ENCODE assay signal across 27 cellular contexts in genomic region chr11:117826360-117826635, GRCh38. TPM values are rescaled to one million over a fixed set of nuclear protein-coding genes. Genes with fewer than 3 reads are reported as not detected.
DNase-seq lines count a peak whose midpoint lies in the region; ATAC-seq and TF ChIP-seq lines count a peak whose summit lies in the region.
"Had no signal": no experiment of that assay in that cellular context is flagged by ENCODE, and none has a peak within 500 bp of the region (broad histone marks: within the 10 kb centered on the region; RNA-seq: fewer than 3 reads in every experiment).

No MANE protein-coding gene starts in this region.

- H3K9ac ChIP-seq in BLaER1 treated with 17β-estradiol and CSF1 and Interleukin-3, amounts not matched to agents 10 nM and 100 nM: peak overlapping the region in 1 of 11 experiments; percentile 27; a peak in 2 of 22 replicates

- H3K27me3 ChIP-seq in BLaER1 treated with 17β-estradiol and CSF1 and Interleukin-3, amounts not matched to agents 10 nM and 100 nM: no peaks in the 10 kb centered on the region
- H3K27me3 ChIP-seq: heart left ventricle had no signal

- no TSS peak for BruUV-seq in Calu3 (replicated peaks; lab: Mats Ljungman, UMichigan)

- H3K4me2 ChIP-seq in BLaER1 treated with 17β-estradiol and CSF1 and Interleukin-3, amounts not matched to agents 10 nM and 100 nM: peak overlapping the region; percentile 34 to 98 (median 93); a peak in 19 of 22 replicates
- H3K4me2 ChIP-seq: GM23338 had no signal

- TF ChIP-seq CTCF in Calu3 (IDR thresholded peaks at IDR 0.05; ENCODE audit: unreplicated experiment) (no peak), omental fat pad (IDR thresholded peaks at IDR 0.05) (no peak), osteocyte (IDR thresholded peaks at IDR 0.05) (no peak)

- H3K9me3 Mint-ChIP-seq in Calu3 (ENCODE audit: low read depth, unreplicated experiment) (no peaks in the 10 kb centered on the region), osteocyte (ENCODE audit: unreplicated experiment) (no peaks in the 10 kb centered on the region)
- no peaks in the 10 kb centered on the region for H3K9me3 Mint-ChIP-seq in activated CD8-positive, alpha-beta T cell treated with anti-CD3 and anti-CD28 coated beads, Interleukin-2, amount 10 ng/mL, durations not matched to agents 7 days and 5 days (ENCODE audit: insufficient read depth)
- H3K9me3 Mint-ChIP-seq: activated naive CD8-positive, alpha-beta T cell treated with anti-CD3 and anti-CD28 coated beads, Interleukin-2, amount 10 ng/mL, durations not matched to agents 7 days and 5 days; CD4-positive, alpha-beta T cell; GM23338; HFFc6; stimulated activated naive B cell treated with anti-CD40 and anti-IgM and Interleukin-4, amounts not matched to agents 10 μg/mL and 1 μg/mL and 100 μg/mL, for 72 hours had no signal

- H3K4me1 Mint-ChIP-seq in Calu3 (ENCODE audit: low read depth, unreplicated experiment) (peaks cover 55% of the 10 kb centered on the region), osteocyte (ENCODE audit: unreplicated experiment) (peaks cover 2% of the 10 kb centered on the region)
- peaks cover 95% of the 10 kb centered on the region for H3K4me1 Mint-ChIP-seq in activated CD8-positive, alpha-beta T cell treated with anti-CD3 and anti-CD28 coated beads, Interleukin-2, amount 10 ng/mL, durations not matched to agents 7 days and 5 days (ENCODE audit: low read depth)

- no peaks in the 10 kb centered on the region for H3K36me3 ChIP-seq in BLaER1 treated with 17β-estradiol and CSF1 and Interleukin-3, amounts not matched to agents 10 nM and 100 nM
- H3K36me3 ChIP-seq: heart left ventricle had no signal

- H3K27ac ChIP-seq in BLaER1 treated with 17β-estradiol and CSF1 and Interleukin-3, amounts not matched to agents 10 nM and 100 nM: peak overlapping the region in 4 of 11 experiments; percentile 17 to 87 (median 86); a peak in 7 of 22 replicates
- H3K27ac ChIP-seq: dorsolateral prefrontal cortex had no signal

- H3K4me1 ChIP-seq in BLaER1 treated with 17β-estradiol and CSF1 and Interleukin-3, amounts not matched to agents 10 nM and 100 nM: peaks cover 89 to 100% (median 100%) of the 10 kb centered on the region in 10 experiments

- H4K20me1 ChIP-seq in BLaER1 treated with 17β-estradiol and CSF1 and Interleukin-3, amounts not matched to agents 10 nM and 100 nM: no peaks in the 10 kb centered on the region

- intact Hi-C loops in Calu3 (cut with micrococcal nuclease; ENCODE audit: unreplicated experiment): no loop called here

- POLR2A ChIA-PET in activated CD8-positive, alpha-beta T cell treated with anti-CD3 and anti-CD28 coated beads, Interleukin-2, amount 10 ng/mL, durations not matched to agents 7 days and 5 days (lab: Charles Lee): interaction anchor here (3.3 kb wide), 1 partner anchor 11 kb away, joined by 13 read pairs; no protein-coding TSS in a partner anchor

- H3K36me3 Mint-ChIP-seq in Calu3 (ENCODE audit: insufficient read depth, unreplicated experiment): peaks cover 14% of the 10 kb centered on the region
- H3K36me3 Mint-ChIP-seq in activated CD8-positive, alpha-beta T cell treated with anti-CD3 and anti-CD28 coated beads, Interleukin-2, amount 10 ng/mL, durations not matched to agents 7 days and 5 days (ENCODE audit: low read depth): no peaks in the 10 kb centered on the region
- no peaks in the 10 kb centered on the region for H3K36me3 Mint-ChIP-seq in osteocyte (ENCODE audit: unreplicated experiment)
- H3K36me3 Mint-ChIP-seq: activated naive CD8-positive, alpha-beta T cell treated with anti-CD3 and anti-CD28 coated beads, Interleukin-2, amount 10 ng/mL, durations not matched to agents 7 days and 5 days had no signal

- H3K9me3 ChIP-seq in BLaER1 treated with 17β-estradiol and CSF1 and Interleukin-3, amounts not matched to agents 10 nM and 100 nM (replicated peaks in 1 of 11): no peaks in the 10 kb centered on the region
- H3K9me3 ChIP-seq: heart left ventricle had no signal

- H3K27ac Mint-ChIP-seq in Calu3 (ENCODE audit: unreplicated experiment) (no peak overlapping the region), osteocyte (ENCODE audit: unreplicated experiment) (no peak overlapping the region)
- peak overlapping the region; percentile 50 for H3K27ac Mint-ChIP-seq in activated CD8-positive, alpha-beta T cell treated with anti-CD3 and anti-CD28 coated beads, Interleukin-2, amount 10 ng/mL, durations not matched to agents 7 days and 5 days
- H3K27ac Mint-ChIP-seq: GM23338; HFFc6; stimulated activated naive B cell treated with anti-CD40 and anti-IgM and Interleukin-4, amounts not matched to agents 10 μg/mL and 1 μg/mL and 100 μg/mL, for 72 hours had no signal

- H3K4me3 ChIP-seq in BLaER1 treated with 17β-estradiol and CSF1 and Interleukin-3, amounts not matched to agents 10 nM and 100 nM: no peak overlapping the region
- H3K4me3 ChIP-seq: dorsolateral prefrontal cortex, GM23338, heart left ventricle had no signal

- H3K27me3 Mint-ChIP-seq in Calu3 (ENCODE audit: unreplicated experiment) (no peaks in the 10 kb centered on the region), osteocyte (ENCODE audit: unreplicated experiment) (no peaks in the 10 kb centered on the region)
- no peaks in the 10 kb centered on the region for H3K27me3 Mint-ChIP-seq in activated CD8-positive, alpha-beta T cell treated with anti-CD3 and anti-CD28 coated beads, Interleukin-2, amount 10 ng/mL, durations not matched to agents 7 days and 5 days (ENCODE audit: low read depth)
- H3K27me3 Mint-ChIP-seq: activated naive CD8-positive, alpha-beta T cell treated with anti-CD3 and anti-CD28 coated beads, Interleukin-2, amount 10 ng/mL, durations not matched to agents 7 days and 5 days; CD4-positive, alpha-beta T cell had no signal

- peak overlapping the region; percentile 13 for H3K4me3 Mint-ChIP-seq in Calu3 (ENCODE audit: low read depth, unreplicated experiment)
- no peak overlapping the region for H3K4me3 Mint-ChIP-seq in activated CD8-positive, alpha-beta T cell treated with anti-CD3 and anti-CD28 coated beads, Interleukin-2, amount 10 ng/mL, durations not matched to agents 7 days and 5 days
- no peak overlapping the region for H3K4me3 Mint-ChIP-seq in osteocyte (ENCODE audit: unreplicated experiment)
- H3K4me3 Mint-ChIP-seq: CD4-positive, alpha-beta T cell; GM23338; HFFc6; stimulated activated naive B cell treated with anti-CD40 and anti-IgM and Interleukin-4, amounts not matched to agents 10 μg/mL and 1 μg/mL and 100 μg/mL, for 72 hours had no signal

- CTCF ChIA-PET in Calu3 (lab: Charles Lee): interaction anchor here (1.9 kb wide), 1 partner anchor 9 kb away, joined by 10 read pairs; no protein-coding TSS in a partner anchor
- CTCF ChIA-PET in activated CD8-positive, alpha-beta T cell treated with anti-CD3 and anti-CD28 coated beads, Interleukin-2, amount 10 ng/mL, durations not matched to agents 7 days and 5 days (lab: Charles Lee): interaction anchor here (0.8 to 12.4 kb wide), 8 partner anchors 10 to 400 kb away, joined by 3 to 436 read pairs (median 18); no protein-coding TSS in a partner anchor

- no peak for ATAC-seq in activated CD8-positive, alpha-beta T cell treated with anti-CD3 and anti-CD28 coated beads, Interleukin-2, amount 10 ng/mL, durations not matched to agents 7 days and 5 days
- ATAC-seq in omental fat pad (ENCODE audit: low FRiP score) (no peak), GM21825 (IDR thresholded peaks at IDR 0.05; ENCODE audit: unreplicated experiment) (no peak)
- ATAC-seq: GM23338; heart left ventricle; left cardiac atrium; stimulated activated naive B cell treated with anti-CD40 and anti-IgM and Interleukin-4, amounts not matched to agents 10 μg/mL and 1 μg/mL and 100 μg/mL, for 72 hours had no signal

- DNase-seq in Calu3 (no peak), omental fat pad (ENCODE audit: low spot score) (peak; percentile 17), osteocyte (ENCODE audit: extremely low spot score, unreplicated experiment) (no peak), T-helper 2 cell (no peak)
- no peak for DNase-seq in activated CD8-positive, alpha-beta T cell treated with anti-CD3 and anti-CD28 coated beads, Interleukin-2, amount 10 ng/mL, durations not matched to agents 7 days and 5 days
- DNase-seq: activated CD4-positive, alpha-beta T cell treated with anti-CD3 and anti-CD28 coated beads for 4 hours; activated effector memory CD4-positive, alpha-beta T cell treated with Interleukin-2 at 50 U/mL for 16 hours; activated naive CD8-positive, alpha-beta T cell treated with anti-CD3 and anti-CD28 coated beads, Interleukin-2, amount 10 ng/mL, durations not matched to agents 7 days and 5 days; GF-D8; HFFc6; KG1; NCI-H1436; NCI-H2107; NCI-H446; NCI-H82; retina; SHP77; stimulated activated naive B cell treated with anti-CD40 and anti-IgM and Interleukin-4, amounts not matched to agents 10 μg/mL and 1 μg/mL and 100 μg/mL, for 72 hours had no signal

RNA-seq across cellular contexts. Expression of gene FXYD2, which starts 1.8 kb away (rescaled TPM):
- total RNA-seq in Calu3 (2022): 7.9 and 9.0 TPM in 2 replicates
- total RNA-seq in activated CD8-positive, alpha-beta T cell treated with anti-CD3 and anti-CD28 coated beads, Interleukin-2, amount 10 ng/mL, durations not matched to agents 7 days and 5 days: 10 to 100 TPM; 22.5 to 24.3 TPM
- total RNA-seq in omental fat pad: 1 to 10 TPM; 1.1 to 4.3 (median 2.0) TPM
- 0.91 TPM in 1 of 2 replicates, not detected in the other for total RNA-seq in osteocyte
- total RNA-seq: astrocyte had no signal

RNA-seq across cellular contexts. Expression of gene DSCAML1, which starts 29.3 kb away (rescaled TPM):
- total RNA-seq in Calu3 (2022) (0.07 and 0.27 TPM in 2 replicates), omental fat pad (10 to 100 TPM in 1 of 4 donors, 1 to 10 TPM in 2, under 1 TPM in 1; 0.95 to 10.9 (median 3.9) TPM), osteocyte (not detected in 2 replicates)
- under 1 TPM; 0.16 to 0.37 TPM for total RNA-seq in activated CD8-positive, alpha-beta T cell treated with anti-CD3 and anti-CD28 coated beads, Interleukin-2, amount 10 ng/mL, durations not matched to agents 7 days and 5 days
- total RNA-seq: HFFc6, HT-29 had no signal

RNA-seq across cellular contexts. Expression of gene FXYD6, which starts 50.2 kb away (rescaled TPM):
- total RNA-seq in Calu3 (2022) (0.61 and 0.78 TPM in 2 replicates), omental fat pad (10 to 100 TPM; 21.5 to 79.9 (median 25.6) TPM), osteocyte (0.99 and 1.7 TPM in 2 replicates)
- total RNA-seq in activated CD8-positive, alpha-beta T cell treated with anti-CD3 and anti-CD28 coated beads, Interleukin-2, amount 10 ng/mL, durations not matched to agents 7 days and 5 days: under 1 TPM in 1 of 2 experiments, not detected in 1; 0.24 TPM
- total RNA-seq: CD4-positive, alpha-beta T cell; HFFc6; HT-29 had no signal
